ENCODE assay signal across 8 cellular contexts in the genomic region with DNA sequence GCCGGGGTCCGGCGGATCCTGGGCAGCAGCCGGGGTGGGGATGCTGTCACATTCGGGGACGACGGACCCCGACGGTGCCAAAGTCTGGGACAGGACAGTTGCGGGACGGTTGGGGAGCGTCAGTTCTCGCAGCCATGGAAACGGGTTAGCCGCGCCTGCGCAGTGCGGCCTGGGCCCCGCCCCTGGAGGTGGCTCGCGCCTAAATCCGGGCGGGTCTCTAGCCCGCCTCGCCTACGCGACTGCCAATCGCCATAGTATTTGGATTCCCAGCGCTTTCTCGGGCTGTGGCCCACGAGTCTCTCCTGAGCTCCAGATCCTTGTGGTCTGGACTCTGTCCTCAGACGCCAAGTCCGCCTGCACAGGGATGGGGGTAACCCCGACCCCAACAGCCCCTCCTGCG. TPM values are rescaled to one million over a fixed set of nuclear protein-coding genes. Genes with fewer than 3 reads are reported as not detected.
DNase-seq lines count a peak whose midpoint lies in the region; ATAC-seq and TF ChIP-seq lines count a peak whose summit lies in the region.

A gene (minus strand): TSS at position 147 of the 400 bp plus-strand sequence. CDS start 153 bp downstream, outside the sequence.

- no peaks in the 10 kb centered on the region for H3K27me3 ChIP-seq in Panc1 (ENCODE audit: control insufficient read depth, insufficient read depth, low read length)
- H3K27me3 ChIP-seq in aorta (ENCODE audit: control insufficient read depth in 1 of 2, insufficient read depth in 2 of 2, low read length in 1 of 2): no peaks in the 10 kb centered on the region

- POLR2A ChIA-PET in Panc1 (lab: Charles Lee): interaction anchor here (0.6 kb wide), 1 partner anchor 8 kb away, joined by 4 read pairs; no protein-coding TSS in a partner anchor

- intact Hi-C loops in Panc1 (cut with micrococcal nuclease; ENCODE audit: unreplicated experiment): no loop called here
- intact Hi-C loops in head of caudate nucleus (cut with DNase I): loop anchor here (5.0 kb wide), 1 partner anchor 197 kb away; no protein-coding TSS in a partner anchor
- intact Hi-C loops in posterior vena cava (cut with DNase I): loop anchor here in 1 of 2 donors (5.0 kb wide), 1 partner anchor 197 kb away; no protein-coding TSS in a partner anchor
- intact Hi-C loops in aorta (cut with DNase I): loop anchor here in 1 of 2 donors (5.0 kb wide), 1 partner anchor 197 kb away; no protein-coding TSS in a partner anchor

- DNase-seq in GM19238 (ENCODE audit: insufficient read length, low spot score) (peak; percentile 72), Panc1 (ENCODE audit: low read depth, low spot score) (no peak), head of caudate nucleus (peak; percentile 33 to 87 (median 71)), posterior vena cava (ENCODE audit: low spot score) (peak; percentile 92), aorta (peak; percentile 84 to 94)
- DNase-seq in activated gamma-delta T cell treated with anti-CD3 and anti-CD28 coated beads, Interleukin-2, amount 50 U/mL, for 16 hours (ENCODE audit: low read depth): peak; percentile 53

- H3K9me3 ChIP-seq in Panc1 (ENCODE audit: control insufficient read depth, insufficient read depth, low read depth, low read length): no peaks in the 10 kb centered on the region
- H3K9me3 ChIP-seq in aorta (ENCODE audit: control insufficient read depth, low read length): no peaks in the 10 kb centered on the region

- BruUV-seq in Panc1 (replicated peaks; lab: Mats Ljungman, UMichigan): no TSS peak

- H3K4me1 ChIP-seq in Panc1 (ENCODE audit: control insufficient read depth, insufficient read depth, low read length) (peaks cover 6% of the 10 kb centered on the region), aorta (ENCODE audit: control insufficient read depth in 1 of 2, insufficient read depth in 2 of 2, low read length in 2 of 2) (no peaks in the 10 kb centered on the region)

- CTCF ChIA-PET in Panc1 (lab: Charles Lee): no interaction called here

- no peak for TF ChIP-seq CTCF in Panc1 (IDR thresholded peaks at IDR 0.05)

- H3K27ac ChIP-seq in Panc1 (ENCODE audit: low read length) (peak within 1 kb of the TSS; percentile 18; the same call in 1 of the 2 replicates), aorta (ENCODE audit: low read depth in 1 of 2, low read length in 2 of 2) (no peak within 1 kb of the TSS)

- peak; percentile 84 for ATAC-seq in Panc1
- peak; percentile 28 for ATAC-seq in aorta (ENCODE audit: low FRiP score)
- ATAC-seq in HG03280 (IDR thresholded peaks at IDR 0.05; ENCODE audit: unreplicated experiment): no peak
- no peak for ATAC-seq in HG03460 (IDR thresholded peaks at IDR 0.05; ENCODE audit: unreplicated experiment)

- 1% methylated on average over 35 of the region's 35 CpGs for WGBS in aorta, 2 donors

- peaks cover 2% of the 10 kb centered on the region; the same call in 1 of the 2 replicates for H3K36me3 ChIP-seq in Panc1 (ENCODE audit: control insufficient read depth, insufficient read depth, low read length)
- no peaks in the 10 kb centered on the region for H3K36me3 ChIP-seq in aorta (ENCODE audit: control insufficient read depth in 1 of 2, insufficient read depth in 2 of 2, low read length in 1 of 2)

- in situ Hi-C loops in Panc1 (cut with HindIII; ENCODE audit: low pct_unique_long_range_greater_than_20kb, low sequenced_read_pairs): no loop called here

- H3K4me3 ChIP-seq in Panc1 (ENCODE audit: low read depth in 2 of 2, low read length in 2 of 2) (peak within 1 kb of the TSS; percentile 47 to 68), aorta (ENCODE audit: low read length in 2 of 2) (no peak within 1 kb of the TSS)

RNA-seq across cellular contexts. Expression of the gene that starts here (rescaled TPM):
- total RNA-seq in Panc1 (2021; ENCODE audit: unreplicated experiment) (3.6 TPM), posterior vena cava (under 1 TPM; 0.23 to 0.24 TPM), aorta (under 1 TPM; 0.68 to 0.96 TPM)
- 3.9 TPM for polyA plus RNA-seq in Panc1 (2012; ENCODE audit: insufficient read length)
- polyA plus RNA-seq in aorta: 1 to 10 TPM in 1 of 2 donors, under 1 TPM in 1; 0.13 to 3.5 TPM

Comparison
In these comparisons a context has a peak if more than half of its experiments do, and no peak if none do; other contexts are left out.
1. Peak in DNase-seq in posterior vena cava; RNA of the gene not detected or under 1 TPM.
2. ATAC-seq: peak in Panc1 (single experiment) and aorta (single experiment); none in HG03280 (single experiment) and HG03460 (single experiment).
3. H3K4me3 ChIP-seq: peak in Panc1 (2 of 2); none in aorta (0 of 2).